In the genomic region with DNA sequence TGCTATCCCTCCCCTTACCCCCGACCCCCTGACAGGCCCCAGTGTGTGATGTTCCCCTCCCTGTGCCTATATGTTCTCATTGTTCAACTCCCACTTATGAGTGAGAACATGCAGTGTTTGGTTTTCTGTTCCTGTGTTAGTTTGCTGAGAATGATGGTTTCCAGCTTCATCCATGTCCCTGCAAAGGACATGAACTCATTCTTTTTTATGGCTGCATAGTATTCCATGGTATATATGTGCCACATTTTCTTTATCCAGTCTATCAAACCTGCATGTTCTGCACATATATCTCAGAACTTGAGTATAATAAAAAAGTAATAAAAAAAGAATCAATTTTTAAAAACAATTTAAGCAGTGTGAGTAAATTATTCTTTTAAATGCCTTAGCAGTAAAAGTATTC, we compare ENCODE assay signal across 2 cellular contexts.
A peak's percentile ranks its signal among the peaks of the same experiment; 100 is the strongest.
TF ChIP-seq lines count a peak whose summit lies in the region.
"Not testable (repeated sequence)": the region's sequence is repeated elsewhere in the genome, so short reads cannot be mapped to it uniquely, and the experiment has no call there.

No MANE protein-coding gene starts in this region.

- not testable (repeated sequence) for H3K36me3 Mint-ChIP-seq in activated naive CD8-positive, alpha-beta T cell

- POLR2A ChIA-PET in HEK293 (lab: Yijun Ruan, JAX) = interaction anchor here (0.5 kb wide), 1 partner anchor 42 kb away, joined by 4 read pairs; no protein-coding TSS in a partner anchor

- not testable (repeated sequence) for H3K27me3 Mint-ChIP-seq in activated naive CD8-positive, alpha-beta T cell

- peak overlapping the region; percentile 41 for H3K27ac Mint-ChIP-seq in activated naive CD8-positive, alpha-beta T cell

- H3K27ac ChIP-seq in HEK293 (ENCODE audit: extremely low read depth, low read depth, low read length) = not testable (repeated sequence)

- not testable (repeated sequence) for H3K4me3 Mint-ChIP-seq in activated naive CD8-positive, alpha-beta T cell

- not testable (repeated sequence) for TF ChIP-seq CTCF in HEK293 (tag by site-specific recombination; IDR thresholded peaks at IDR 0.05)

- H3K9me3 ChIP-seq in HEK293 (ENCODE audit: control insufficient read depth, insufficient read depth, low read depth, low read length) = not testable (repeated sequence)

- H3K4me3 ChIP-seq in HEK293 (ENCODE audit: low read depth, low read length) = not testable (repeated sequence)

- CTCF ChIA-PET in HEK293 (lab: Yijun Ruan, JAX) = interaction anchor here (0.6 to 1.1 kb wide), 2 partner anchors 411 to 583 kb away, joined by 3 to 5 read pairs; no protein-coding TSS in a partner anchor

- H3K4me1 ChIP-seq in HEK293 (ENCODE audit: control insufficient read depth, insufficient read depth, low read length) = not testable (repeated sequence)

- H3K36me3 ChIP-seq in HEK293 (ENCODE audit: control insufficient read depth in 2 of 2, insufficient read depth in 1 of 2, low read length in 2 of 2) = not testable (repeated sequence)

- H3K9me3 Mint-ChIP-seq in activated naive CD8-positive, alpha-beta T cell (ENCODE audit: low read depth) = not testable (repeated sequence)

- peaks cover 16% of the 10 kb centered on the region for H3K4me1 Mint-ChIP-seq in activated naive CD8-positive, alpha-beta T cell (ENCODE audit: low read depth)

TF ChIP-seq in HEK293, 187 proteins besides CTCF, POLR2A, EP300 and RAD21:
- peak; percentile 94 for TF ChIP-seq ZNF146 (tag by site-specific recombination; IDR thresholded peaks at IDR 0.05)
